In the genomic region with DNA sequence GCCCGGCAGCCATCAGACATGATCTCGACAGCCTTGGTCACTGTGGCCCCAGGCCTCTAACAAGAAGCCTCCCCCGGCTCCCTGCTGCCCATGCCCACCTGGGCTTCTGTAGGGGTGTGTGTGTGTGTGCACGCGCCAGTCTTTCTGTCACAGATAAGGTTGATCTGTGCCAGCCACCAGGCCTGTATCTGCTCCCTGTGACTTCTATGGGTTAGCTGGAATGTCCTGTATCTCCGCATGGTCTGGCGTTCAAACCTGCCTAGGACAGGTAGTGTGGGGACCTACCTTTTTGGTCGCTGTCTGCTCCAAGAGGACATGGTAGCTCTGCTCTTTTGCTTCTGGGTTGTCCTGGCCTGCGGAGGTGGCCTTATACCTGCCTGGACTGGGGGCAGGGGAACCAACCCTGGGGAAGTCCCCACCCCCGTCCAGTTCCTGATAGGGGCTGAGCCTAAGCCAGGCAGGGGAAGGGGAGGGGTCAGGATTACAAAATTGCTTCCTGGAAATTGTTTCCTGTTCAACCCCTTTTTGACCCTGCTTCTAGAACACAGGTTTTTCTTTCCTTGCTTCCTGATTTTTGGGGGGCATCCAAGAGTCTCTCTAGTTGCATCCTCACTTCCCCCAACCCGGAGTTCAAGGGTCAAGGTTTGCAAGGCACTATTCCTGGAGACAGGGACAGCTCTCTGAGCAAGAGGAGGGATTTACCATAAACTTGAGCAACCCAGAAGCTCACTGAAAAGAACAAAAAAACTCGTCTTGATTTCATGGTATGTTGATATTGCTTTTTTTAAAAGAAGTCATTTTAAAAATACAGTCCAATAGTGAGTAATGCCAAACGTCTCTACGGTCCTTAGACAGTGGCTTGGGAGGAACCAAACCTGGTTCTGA, we compare ENCODE assay signal across 9 cellular contexts. TPM values are rescaled to one million over a fixed set of nuclear protein-coding genes. Genes with fewer than 3 reads are reported as not detected.
A peak's percentile ranks its signal among the peaks of the same experiment; 100 is the strongest.
DNase-seq lines count a peak whose midpoint lies in the region; ATAC-seq, FAIRE-seq and TF ChIP-seq lines count a peak whose summit lies in the region.
"Had no signal": no experiment of that assay in that cellular context is flagged by ENCODE, and none has a peak within 500 bp of the region (broad histone marks: within the 10 kb centered on the region; RNA-seq: fewer than 3 reads in every experiment).

A gene with protein sequence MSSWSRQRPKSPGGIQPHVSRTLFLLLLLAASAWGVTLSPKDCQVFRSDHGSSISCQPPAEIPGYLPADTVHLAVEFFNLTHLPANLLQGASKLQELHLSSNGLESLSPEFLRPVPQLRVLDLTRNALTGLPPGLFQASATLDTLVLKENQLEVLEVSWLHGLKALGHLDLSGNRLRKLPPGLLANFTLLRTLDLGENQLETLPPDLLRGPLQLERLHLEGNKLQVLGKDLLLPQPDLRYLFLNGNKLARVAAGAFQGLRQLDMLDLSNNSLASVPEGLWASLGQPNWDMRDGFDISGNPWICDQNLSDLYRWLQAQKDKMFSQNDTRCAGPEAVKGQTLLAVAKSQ (minus strand): TSS at position 340 of the 885 bp plus-strand sequence. CDS start 23 bp downstream, at position 317.

- peaks cover 71% of the 10 kb centered on the region for H3K27me3 ChIP-seq in MM.1S (replicated peaks; ENCODE audit: insufficient read depth, low read length)
- H3K27me3 ChIP-seq in neuronal stem cell (ENCODE audit: control insufficient read depth in 3 of 3, insufficient read depth in 3 of 3, low read depth in 1 of 3, low read length in 3 of 3), result peaks cover 0 to 5% (median 0%) of the 10 kb centered on the region in 3 experiments
- no peaks in the 10 kb centered on the region for H3K27me3 ChIP-seq in A673 (replicated peaks; ENCODE audit: insufficient read depth, low read depth, low read length, poor library complexity)

- H3K27ac ChIP-seq in MM.1S (ENCODE audit: low read length), result no peak within 1 kb of the TSS
- H3K27ac ChIP-seq in neuronal stem cell (replicated peaks; ENCODE audit: low read length), result no peak within 1 kb of the TSS
- no peak within 1 kb of the TSS for H3K27ac ChIP-seq in A673 (ENCODE audit: low read depth, low read length, poor library complexity, severe bottlenecking)

- H3K23ac ChIP-seq in neuronal stem cell (ENCODE audit: low read depth, low read length, poor library complexity), result no peak within 1 kb of the TSS

- no TSS peak for BruUV-seq in A673 (replicated peaks; lab: Mats Ljungman, UMichigan)

- POLR2A ChIA-PET in A673 (lab: Charles Lee; ENCODE audit: low non-redundant PET), result no interaction called here

- H3K79me2 ChIP-seq in MM.1S (ENCODE audit: low read length), result no peaks in the 10 kb centered on the region

- ATAC-seq in HG02798 (IDR thresholded peaks at IDR 0.05; ENCODE audit: poor library complexity, unreplicated experiment), result no peak
- ATAC-seq in GM19467 (IDR thresholded peaks at IDR 0.05; ENCODE audit: unreplicated experiment), result no peak
- no peak for ATAC-seq in GM18517 (IDR thresholded peaks at IDR 0.05; ENCODE audit: unreplicated experiment)

- no peak within 1 kb of the TSS for H2BK15ac ChIP-seq in neuronal stem cell (ENCODE audit: low read length)

- H2BK5ac ChIP-seq in neuronal stem cell (ENCODE audit: low read length), result no peak within 1 kb of the TSS

- H3F3A ChIP-seq in MM.1S (ENCODE audit: insufficient read depth, low read length), result no peaks in the 10 kb centered on the region

- no peak within 1 kb of the TSS for H4K8ac ChIP-seq in neuronal stem cell (ENCODE audit: low read depth, low read length)

- H3K9ac ChIP-seq in MM.1S (ENCODE audit: low read length), result no peak within 1 kb of the TSS
- H3K9ac ChIP-seq in neuronal stem cell (ENCODE audit: low read depth, low read length, poor library complexity), result no peak within 1 kb of the TSS

- no peak within 1 kb of the TSS for H4K91ac ChIP-seq in neuronal stem cell (ENCODE audit: low read depth, low read length, poor library complexity)

- H3K9me3 ChIP-seq in MM.1S (replicated peaks; ENCODE audit: insufficient read depth, low read length), result no peaks in the 10 kb centered on the region
- H3K9me3 ChIP-seq in neuronal stem cell (replicated peaks in 1 of 2; ENCODE audit: control insufficient read depth in 2 of 2, insufficient read depth in 1 of 2, low read depth in 1 of 2, low read length in 2 of 2), result peaks cover 0 to 3% of the 10 kb centered on the region in 2 donors
- no peaks in the 10 kb centered on the region for H3K9me3 ChIP-seq in A673 (ENCODE audit: low read depth, low read length, poor library complexity, severe bottlenecking)

- no peak within 1 kb of the TSS for H2AK5ac ChIP-seq in neuronal stem cell (ENCODE audit: low read depth, low read length)

- TF ChIP-seq CTCF in MM.1S (IDR thresholded peaks at IDR 0.05; ENCODE audit: low read length) (no peak), A673 (conservative IDR thresholded peaks at IDR 0.05; ENCODE audit: low read depth, low read length) (no peak)

- no CpG with 5 or more reads among the region's 14 CpGs for WGBS in neuronal stem cell (ENCODE audit: extremely low coverage in 2 of 2, insufficient read length in 2 of 2, insufficient replicate concordance in 1 of 2), 2 donors

- peak within 1 kb of the TSS; percentile 41 for H3K18ac ChIP-seq in neuronal stem cell (ENCODE audit: low read length)

- FAIRE-seq in GM12891 (lab: Jason Lieb, UNC), result peak; percentile 68

- H3K36me3 ChIP-seq in MM.1S (replicated peaks; ENCODE audit: insufficient read depth, low read length), result no peaks in the 10 kb centered on the region
- no peaks in the 10 kb centered on the region for H3K36me3 ChIP-seq in neuronal stem cell (replicated peaks in 1 of 2; ENCODE audit: control insufficient read depth in 2 of 2, insufficient read depth in 2 of 2, low read length in 2 of 2)
- no peaks in the 10 kb centered on the region for H3K36me3 ChIP-seq in A673 (ENCODE audit: insufficient read depth, low read length, poor library complexity, severe bottlenecking)

- peak within 1 kb of the TSS; percentile 26 for H2AFZ ChIP-seq in MM.1S (ENCODE audit: low read length)
- no peak within 1 kb of the TSS for H2AFZ ChIP-seq in neuronal stem cell (ENCODE audit: low read length)

- no peak for TF ChIP-seq POLR2A in GM12891 (IDR thresholded peaks at IDR 0.05; ENCODE audit: low read depth, low read length)

- H3K4me1 ChIP-seq in MM.1S (ENCODE audit: low read length), result peaks cover 5% of the 10 kb centered on the region; the same call in 1 of the 2 replicates
- peaks cover 4 to 9% of the 10 kb centered on the region in 2 donors for H3K4me1 ChIP-seq in neuronal stem cell (ENCODE audit: control insufficient read depth in 2 of 2, insufficient read depth in 1 of 2, low read depth in 1 of 2, low read length in 2 of 2)
- peaks cover 15% of the 10 kb centered on the region for H3K4me1 ChIP-seq in A673 (ENCODE audit: insufficient read depth, low read length, poor library complexity, severe bottlenecking)

- no peak within 1 kb of the TSS for H2BK120ac ChIP-seq in neuronal stem cell (ENCODE audit: low read depth, low read length)

- no peaks in the 10 kb centered on the region for H4K20me1 ChIP-seq in MM.1S (ENCODE audit: insufficient read depth, low read length)

- H3K79me1 ChIP-seq in neuronal stem cell (ENCODE audit: low read depth, low read length), result no peaks in the 10 kb centered on the region

- DNase-seq in GM12891 (ENCODE audit: insufficient read length, low spot score), result no peak
- no peak for DNase-seq in MM.1S
- DNase-seq in dermis microvascular lymphatic vessel endothelial cell (ENCODE audit: low read depth in 2 of 2), result peak; percentile 38 to 74
- no peak for DNase-seq in neuronal stem cell (ENCODE audit: low spot score)
- no peak for DNase-seq in A673 (ENCODE audit: low spot score)
- DNase-seq: activated CD8-positive, alpha-beta memory T cell treated with anti-CD3 and anti-CD28 coated beads, Interleukin-2, amount 50 U/mL, for 4 hours had no signal

- no peak within 1 kb of the TSS for H2BK12ac ChIP-seq in neuronal stem cell (ENCODE audit: low read length)

- no peak within 1 kb of the TSS for H3K4me3 ChIP-seq in MM.1S (ENCODE audit: low read length)
- no peak within 1 kb of the TSS for H3K4me3 ChIP-seq in neuronal stem cell (ENCODE audit: low read length in 2 of 2)
- no peak within 1 kb of the TSS for H3K4me3 ChIP-seq in A673 (ENCODE audit: low read depth, low read length, poor library complexity, severe bottlenecking)

- peak within 1 kb of the TSS; percentile 3; the same call in 1 of the 2 replicates for H3K4me2 ChIP-seq in MM.1S (ENCODE audit: low read depth, low read length)
- no peak within 1 kb of the TSS for H3K4me2 ChIP-seq in neuronal stem cell (ENCODE audit: insufficient read depth, low read length, poor library complexity, severe bottlenecking)

- no peak within 1 kb of the TSS for H3K14ac ChIP-seq in neuronal stem cell (ENCODE audit: low read length)

- CTCF ChIA-PET in A673 (lab: Charles Lee), result no interaction called here

- H3K9me2 ChIP-seq in MM.1S (replicated peaks; ENCODE audit: insufficient read depth, low read length), result no peaks in the 10 kb centered on the region

- intact Hi-C loops in A673 (cut with micrococcal nuclease; ENCODE audit: unreplicated experiment), result no loop called here

- H3K4ac ChIP-seq in neuronal stem cell (ENCODE audit: low read length), result no peak within 1 kb of the TSS

TF ChIP-seq in GM12891, 5 proteins besides CTCF, POLR2A, EP300 and RAD21:
- no peak for TF ChIP-seq POLR2AphosphoS5 (IDR thresholded peaks at IDR 0.05; ENCODE audit: low read depth, low read length)
- no peak for TF ChIP-seq PAX5 (IDR thresholded peaks at IDR 0.05; ENCODE audit: insufficient read depth, low read length, severe bottlenecking)
- no peak for TF ChIP-seq TAF1 (IDR thresholded peaks at IDR 0.05; ENCODE audit: low read depth, low read length)
- TF ChIP-seq SPI1 (IDR thresholded peaks at IDR 0.05; ENCODE audit: low read depth, low read length), result no peak
- TF ChIP-seq POU2F2 (IDR thresholded peaks at IDR 0.05; ENCODE audit: low read depth, low read length), result no peak

RNA-seq across cellular contexts. Expression of the gene that starts here (rescaled TPM):
- polyA plus RNA-seq in GM12891 (2012; ENCODE audit: low read depth, missing spikeins), result 1.4 TPM
- 0.90 and 2.1 TPM in 2 replicates for total RNA-seq in dermis microvascular lymphatic vessel endothelial cell
- not detected for polyA plus RNA-seq in neuronal stem cell (2013, experiment 1 of 2)
- 0.01 TPM for polyA plus RNA-seq in neuronal stem cell (2013, experiment 2 of 2)
- 0.20 TPM in 1 of 2 replicates, not detected in the other for total RNA-seq in A673 (2021)

Comparison
In these comparisons a context has a peak if more than half of its experiments do, and no peak if none do; other contexts are left out.
1. DNase-seq: peak in dermis microvascular lymphatic vessel endothelial cell (2 of 2); none in GM12891 (single experiment), MM.1S (single experiment), neuronal stem cell (single experiment) and A673 (single experiment).